ENCODE assay signal across 1 cellular context in the genomic region with DNA sequence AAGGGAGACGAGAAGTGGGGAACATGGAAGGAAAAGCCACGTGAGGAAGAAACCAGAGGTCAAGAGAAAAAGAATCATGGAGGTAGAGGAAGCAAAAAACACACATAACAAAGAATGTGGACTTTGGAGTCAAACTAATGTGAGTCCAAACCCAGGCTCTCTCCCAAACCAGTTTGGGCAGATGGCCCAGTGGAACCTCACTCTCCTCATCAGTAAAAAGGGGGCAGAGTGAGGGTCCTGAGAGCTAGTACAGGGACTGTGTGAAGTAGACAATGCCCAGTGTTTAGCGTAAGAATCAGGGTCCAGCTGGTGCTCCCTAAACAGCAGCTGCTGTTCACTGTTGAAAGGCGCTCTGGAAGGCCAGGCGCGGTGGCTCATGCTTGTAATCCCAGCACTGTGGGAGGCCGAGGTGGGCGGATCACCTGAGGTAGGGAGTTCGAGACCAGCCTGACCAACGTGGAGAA.
TF ChIP-seq lines count a peak whose summit lies in the region.

No MANE protein-coding gene starts in this region.

TF ChIP-seq in HepG2, 621 proteins besides CTCF, POLR2A, EP300 and RAD21 (continued from another document):
- TF ChIP-seq, protein P1, sequence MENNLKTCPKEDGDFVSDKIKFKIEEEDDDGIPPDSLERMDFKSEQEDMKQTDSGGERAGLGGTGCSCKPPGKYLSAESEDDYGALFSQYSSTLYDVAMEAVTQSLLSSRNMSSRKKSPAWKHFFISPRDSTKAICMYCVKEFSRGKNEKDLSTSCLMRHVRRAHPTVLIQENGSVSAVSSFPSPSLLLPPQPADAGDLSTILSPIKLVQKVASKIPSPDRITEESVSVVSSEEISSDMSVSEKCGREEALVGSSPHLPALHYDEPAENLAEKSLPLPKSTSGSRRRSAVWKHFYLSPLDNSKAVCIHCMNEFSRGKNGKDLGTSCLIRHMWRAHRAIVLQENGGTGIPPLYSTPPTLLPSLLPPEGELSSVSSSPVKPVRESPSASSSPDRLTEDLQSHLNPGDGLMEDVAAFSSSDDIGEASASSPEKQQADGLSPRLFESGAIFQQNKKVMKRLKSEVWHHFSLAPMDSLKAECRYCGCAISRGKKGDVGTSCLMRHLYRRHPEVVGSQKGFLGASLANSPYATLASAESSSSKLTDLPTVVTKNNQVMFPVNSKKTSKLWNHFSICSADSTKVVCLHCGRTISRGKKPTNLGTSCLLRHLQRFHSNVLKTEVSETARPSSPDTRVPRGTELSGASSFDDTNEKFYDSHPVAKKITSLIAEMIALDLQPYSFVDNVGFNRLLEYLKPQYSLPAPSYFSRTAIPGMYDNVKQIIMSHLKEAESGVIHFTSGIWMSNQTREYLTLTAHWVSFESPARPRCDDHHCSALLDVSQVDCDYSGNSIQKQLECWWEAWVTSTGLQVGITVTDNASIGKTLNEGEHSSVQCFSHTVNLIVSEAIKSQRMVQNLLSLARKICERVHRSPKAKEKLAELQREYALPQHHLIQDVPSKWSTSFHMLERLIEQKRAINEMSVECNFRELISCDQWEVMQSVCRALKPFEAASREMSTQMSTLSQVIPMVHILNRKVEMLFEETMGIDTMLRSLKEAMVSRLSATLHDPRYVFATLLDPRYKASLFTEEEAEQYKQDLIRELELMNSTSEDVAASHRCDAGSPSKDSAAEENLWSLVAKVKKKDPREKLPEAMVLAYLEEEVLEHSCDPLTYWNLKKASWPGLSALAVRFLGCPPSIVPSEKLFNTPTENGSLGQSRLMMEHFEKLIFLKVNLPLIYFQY (CRISPR knock-in tag; IDR thresholded peaks at IDR 0.05; ENCODE audit: borderline replicate concordance) = 0 out of 2 replicates have a peak, but pooled peaks have one; percentile 60
- TF ChIP-seq ARNTL (CRISPR knock-in tag; IDR thresholded peaks at IDR 0.05) = peak; percentile 25; the same call in 1 of the 2 replicates
- TF ChIP-seq, protein P2, sequence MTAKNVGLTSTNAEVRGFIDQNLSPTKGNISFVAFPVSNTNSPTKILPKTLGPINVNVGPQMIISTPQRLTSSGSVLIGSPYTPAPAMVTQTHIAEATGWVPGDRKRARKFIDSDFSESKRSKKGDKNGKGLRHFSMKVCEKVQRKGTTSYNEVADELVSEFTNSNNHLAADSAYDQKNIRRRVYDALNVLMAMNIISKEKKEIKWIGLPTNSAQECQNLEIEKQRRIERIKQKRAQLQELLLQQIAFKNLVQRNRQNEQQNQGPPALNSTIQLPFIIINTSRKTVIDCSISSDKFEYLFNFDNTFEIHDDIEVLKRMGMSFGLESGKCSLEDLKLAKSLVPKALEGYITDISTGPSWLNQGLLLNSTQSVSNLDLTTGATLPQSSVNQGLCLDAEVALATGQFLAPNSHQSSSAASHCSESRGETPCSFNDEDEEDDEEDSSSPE (CRISPR knock-in tag; IDR thresholded peaks at IDR 0.05) = peak; percentile 50; the same call in 1 of the 2 replicates
- TF ChIP-seq TGIF2 (CRISPR knock-in tag; IDR thresholded peaks at IDR 0.05) = 0 out of 2 replicates have a peak, but pooled peaks have one; percentile 15
- TF ChIP-seq RXRA (CRISPR knock-in tag; IDR thresholded peaks at IDR 0.05) = peak; percentile 18; the same call in 1 of the 2 replicates
- TF ChIP-seq ZMYM3 (CRISPR knock-in tag; IDR thresholded peaks at IDR 0.05) = peak; percentile 87
- peak; percentile 54; the same call in 1 of the 2 replicates for TF ChIP-seq HOXA3 (CRISPR knock-in tag; IDR thresholded peaks at IDR 0.05)
- 0 out of 2 replicates have a peak, but pooled peaks have one; percentile 24 for TF ChIP-seq MYC (CRISPR knock-in tag; IDR thresholded peaks at IDR 0.05; ENCODE audit: borderline replicate concordance)
- 0 out of 2 replicates have a peak, but pooled peaks have one; percentile 21 for TF ChIP-seq YEATS2 (CRISPR knock-in tag; IDR thresholded peaks at IDR 0.05; ENCODE audit: borderline replicate concordance)
- 0 out of 2 replicates have a peak, but pooled peaks have one; percentile 19 for TF ChIP-seq ZBTB7A (CRISPR knock-in tag; IDR thresholded peaks at IDR 0.05)
